ENCODE assay signal across 25 cellular contexts in the genomic region with DNA sequence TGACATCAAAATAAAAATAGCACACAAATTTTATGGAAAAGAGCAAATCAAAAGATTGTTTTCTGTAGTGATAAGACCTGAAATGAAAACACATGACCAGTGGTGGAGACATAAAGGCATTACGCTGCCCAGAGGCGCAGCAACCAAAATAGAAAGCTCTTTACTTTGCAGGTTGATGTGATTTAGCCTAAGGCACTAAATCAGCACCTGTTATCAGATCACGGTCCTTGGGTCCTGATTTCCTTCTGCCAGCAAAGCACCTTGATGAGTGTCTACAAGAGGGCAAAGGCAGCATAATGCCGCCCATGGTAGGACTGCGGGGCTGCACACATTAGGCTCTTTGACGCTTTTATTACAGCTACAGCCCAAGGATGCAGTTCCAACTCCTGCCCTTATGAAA.
"Had no signal": no experiment of that assay in that cellular context is flagged by ENCODE, and none has a peak within 500 bp of the region (broad histone marks: within the 10 kb centered on the region; RNA-seq: fewer than 3 reads in every experiment).

No MANE protein-coding gene starts in this region.

- H3K4me1 ChIP-seq: foreskin keratinocyte, prostate gland, thyroid gland, vagina had no signal

- H3K4me3 Mint-ChIP-seq: dendritic cell treated with granulocyte-macrophage colony-stimulating factor and Interleukin-4, amounts not matched to agents 40 ng/mL and 50 ng/mL, for 4 days; naive B cell; natural killer cell treated with Interleukin-12 subunit alpha and Interleukin-12 subunit beta and Interleukin-15 and Interleukin-18, amount 100 ng/mL, for 72 hours; neural crest cell; stimulated activated effector memory CD8-positive, alpha-beta T cell treated with anti-CD3 and anti-CD28 coated beads, Interleukin-12 subunit alpha, Interleukin-12 subunit beta, amount 100 ng/mL, for 72 hours had no signal

- ATAC-seq: foreskin keratinocyte; gastroesophageal sphincter; heart right ventricle; left ventricle myocardium superior; lower lobe of right lung; natural killer cell treated with Interleukin-12 subunit alpha and Interleukin-12 subunit beta and Interleukin-15 and Interleukin-18, amount 100 ng/mL, for 72 hours; right cardiac atrium; stimulated activated effector memory CD8-positive, alpha-beta T cell treated with anti-CD3 and anti-CD28 coated beads, Interleukin-12 subunit alpha, Interleukin-12 subunit beta, amount 100 ng/mL, for 72 hours had no signal

- DNase-seq: effector CD8-positive, alpha-beta T cell; foreskin keratinocyte; heart right ventricle; hippocampal formation; kidney glomerular epithelial cell; left ventricle myocardium superior; lower lobe of right lung; naive B cell; right cardiac atrium; sigmoid colon; stimulated activated CD4-positive, alpha-beta T cell treated with anti-CD3 and anti-CD28 coated beads, Interleukin-2, amount 100 ng/mL, for 24 hours; stimulated activated CD4-positive, alpha-beta T cell treated with anti-CD3 and anti-CD28 coated beads, Interleukin-4, amount 100 ng/mL, for 24 hours; stimulated activated naive CD4-positive, alpha-beta T cell treated with Interleukin-2 at 50 U/mL for 16 hours; stomach; thyroid gland; trophoblast cell had no signal

- H3K27ac ChIP-seq: esophagus muscularis mucosa, foreskin keratinocyte, gastroesophageal sphincter, heart right ventricle, lower lobe of right lung, neutrophil, prostate gland, sigmoid colon, thyroid gland, vagina had no signal

- H3K36me3 Mint-ChIP-seq: natural killer cell treated with Interleukin-12 subunit alpha and Interleukin-12 subunit beta and Interleukin-15 and Interleukin-18, amount 100 ng/mL, for 72 hours; stimulated activated effector memory CD8-positive, alpha-beta T cell treated with anti-CD3 and anti-CD28 coated beads, Interleukin-12 subunit alpha, Interleukin-12 subunit beta, amount 100 ng/mL, for 72 hours had no signal

- H3K9me3 Mint-ChIP-seq: dendritic cell treated with granulocyte-macrophage colony-stimulating factor and Interleukin-4, amounts not matched to agents 40 ng/mL and 50 ng/mL, for 4 days; natural killer cell treated with Interleukin-12 subunit alpha and Interleukin-12 subunit beta and Interleukin-15 and Interleukin-18, amount 100 ng/mL, for 72 hours; stimulated activated effector memory CD8-positive, alpha-beta T cell treated with anti-CD3 and anti-CD28 coated beads, Interleukin-12 subunit alpha, Interleukin-12 subunit beta, amount 100 ng/mL, for 72 hours had no signal

- H3K27me3 ChIP-seq: esophagus muscularis mucosa, foreskin keratinocyte, gastroesophageal sphincter, heart right ventricle, neutrophil, sigmoid colon, stomach, thyroid gland, vagina had no signal

- H3K4me3 ChIP-seq: esophagus muscularis mucosa, gastroesophageal sphincter, heart right ventricle, lower lobe of right lung, prostate gland, sigmoid colon, stomach, thyroid gland, vagina had no signal

- H3K4me1 Mint-ChIP-seq: naive B cell; neural crest cell; stimulated activated effector memory CD8-positive, alpha-beta T cell treated with anti-CD3 and anti-CD28 coated beads, Interleukin-12 subunit alpha, Interleukin-12 subunit beta, amount 100 ng/mL, for 72 hours had no signal

- H3K27ac Mint-ChIP-seq: dendritic cell treated with granulocyte-macrophage colony-stimulating factor and Interleukin-4, amounts not matched to agents 40 ng/mL and 50 ng/mL, for 4 days; naive B cell; natural killer cell treated with Interleukin-12 subunit alpha and Interleukin-12 subunit beta and Interleukin-15 and Interleukin-18, amount 100 ng/mL, for 72 hours; stimulated activated effector memory CD8-positive, alpha-beta T cell treated with anti-CD3 and anti-CD28 coated beads, Interleukin-12 subunit alpha, Interleukin-12 subunit beta, amount 100 ng/mL, for 72 hours had no signal

- H3K9me3 ChIP-seq: esophagus muscularis mucosa, gastroesophageal sphincter, heart right ventricle, lower lobe of right lung, neutrophil, prostate gland, sigmoid colon, stomach, thyroid gland, vagina had no signal

- H3K36me3 ChIP-seq: esophagus muscularis mucosa, gastroesophageal sphincter, heart right ventricle, lower lobe of right lung, prostate gland, sigmoid colon, stomach, thyroid gland, vagina had no signal
